26 cellular contexts compared by ENCODE assay signal in the genomic region with DNA sequence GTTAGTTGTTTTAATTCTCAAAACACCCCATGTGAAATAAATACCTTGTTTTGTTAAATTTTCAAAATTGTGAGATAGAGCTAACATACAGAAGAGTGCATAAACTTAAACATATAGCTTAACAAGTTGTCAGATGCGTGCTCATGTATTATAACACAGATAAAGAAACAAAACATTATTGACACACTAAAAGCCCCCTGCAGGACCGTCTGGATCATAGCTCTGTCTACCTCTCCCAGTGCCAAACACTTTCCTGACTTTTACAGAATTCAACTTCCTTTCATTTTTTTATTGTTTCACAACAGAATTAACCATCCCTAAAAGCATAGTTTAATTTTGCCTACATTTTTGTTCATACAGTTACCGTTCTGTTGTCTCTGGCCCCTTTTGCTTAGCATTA. TPM values are rescaled to one million over a fixed set of nuclear protein-coding genes. Genes with fewer than 3 reads are reported as not detected.
"Had no signal": no experiment of that assay in that cellular context is flagged by ENCODE, and none has a peak within 500 bp of the region (broad histone marks: within the 10 kb centered on the region; RNA-seq: fewer than 3 reads in every experiment).

No MANE protein-coding gene starts in this region.

- H3K9me3 Mint-ChIP-seq: activated CD8-positive, alpha-beta T cell treated with anti-CD3 and anti-CD28 coated beads for 36 hours; activated naive CD4-positive, alpha-beta T cell treated with anti-CD3 and anti-CD28 coated beads for 36 hours; T-cell had no signal

- H3K4me1 Mint-ChIP-seq: activated CD4-positive, alpha-beta T cell treated with anti-CD3 and anti-CD28 coated beads for 36 hours; T-cell had no signal

- DNase-seq: activated CD4-positive, alpha-beta T cell treated with anti-CD3 and anti-CD28 coated beads for 36 hours; activated CD4-positive, alpha-beta T cell treated with anti-CD3 and anti-CD28 coated beads, Interleukin-2, amount 50 U/mL, for 1 hour; activated CD8-positive, alpha-beta memory T cell treated with anti-CD3 and anti-CD28 coated beads, Interleukin-2, amount 50 U/mL, for 48 hours; activated CD8-positive, alpha-beta T cell treated with anti-CD3 and anti-CD28 coated beads for 36 hours; activated gamma-delta T cell; activated naive CD4-positive, alpha-beta T cell treated with anti-CD3 and anti-CD28 coated beads for 36 hours; activated T-cell treated with anti-CD3 and anti-CD28 coated beads, Interleukin-2, amount 50 U/mL, for 1 hour; amygdala; cerebellar nuclear complex; KBM-7; NCI-H1092; NCI-H1417; NCI-H2029; NCI-H2107; NCI-H2171 treated with DMSO at 0.1 percent for 48 hours; NCI-H226; NCI-H526; NCI-H82; SIG-M5; T-cell; T-helper 2 cell; T1000 had no signal

- ATAC-seq: activated CD4-positive, alpha-beta T cell treated with anti-CD3 and anti-CD28 coated beads for 36 hours; activated CD8-positive, alpha-beta T cell treated with anti-CD3 and anti-CD28 coated beads for 36 hours; T-cell had no signal

- H3K27ac ChIP-seq: VCaP had no signal

- H3K4me3 Mint-ChIP-seq: activated CD4-positive, alpha-beta T cell treated with anti-CD3 and anti-CD28 coated beads for 36 hours; activated CD8-positive, alpha-beta T cell treated with anti-CD3 and anti-CD28 coated beads for 36 hours; activated naive CD4-positive, alpha-beta T cell treated with anti-CD3 and anti-CD28 coated beads for 36 hours; activated naive CD8-positive, alpha-beta T cell; T-cell had no signal

- H3K27ac Mint-ChIP-seq: activated CD4-positive, alpha-beta T cell treated with anti-CD3 and anti-CD28 coated beads for 36 hours; activated CD8-positive, alpha-beta T cell treated with anti-CD3 and anti-CD28 coated beads for 36 hours; activated naive CD4-positive, alpha-beta T cell treated with anti-CD3 and anti-CD28 coated beads for 36 hours; activated naive CD8-positive, alpha-beta T cell; T-cell had no signal

- H3K36me3 Mint-ChIP-seq: activated naive CD8-positive, alpha-beta T cell; T-cell had no signal

RNA-seq across cellular contexts. Expression of a gene that starts 17.8 kb away (rescaled TPM):
- total RNA-seq: activated naive CD4-positive, alpha-beta T cell treated with anti-CD3 and anti-CD28 coated beads for 36 hours had no signal

RNA-seq across cellular contexts. Expression of a gene that starts 47.4 kb away (rescaled TPM):
- total RNA-seq: activated CD4-positive, alpha-beta T cell treated with anti-CD3 and anti-CD28 coated beads for 36 hours; activated CD8-positive, alpha-beta T cell treated with anti-CD3 and anti-CD28 coated beads for 36 hours; activated naive CD4-positive, alpha-beta T cell treated with anti-CD3 and anti-CD28 coated beads for 36 hours; MCF 10A; OCI-LY7; T-cell had no signal
